Comparison of ENCODE assay signal across 14 cellular contexts in the genomic region with DNA sequence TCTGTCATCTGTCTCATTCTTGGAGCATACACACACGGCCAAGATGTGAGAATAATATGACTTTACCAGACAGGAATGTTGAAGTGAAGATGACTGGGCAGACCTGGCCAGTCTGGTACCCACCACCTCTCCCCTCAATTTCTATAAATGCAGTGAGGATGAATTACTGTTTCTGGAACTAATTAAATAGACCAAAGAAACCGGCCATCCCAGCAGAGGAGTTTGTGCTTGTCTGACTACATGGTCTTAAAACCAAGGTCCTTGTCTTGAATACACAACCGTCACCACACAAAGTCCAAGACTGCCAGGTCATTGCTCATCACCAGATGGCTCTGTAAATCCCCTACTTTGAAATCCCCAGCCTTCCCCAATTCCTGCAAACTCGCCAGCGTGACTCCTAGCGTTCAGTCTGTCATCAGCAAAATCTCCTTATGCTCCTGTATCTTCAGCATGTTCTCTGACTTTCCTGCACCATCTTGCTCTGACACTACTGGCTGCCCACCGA.
DNase-seq lines count a peak whose midpoint lies in the region; ATAC-seq and TF ChIP-seq lines count a peak whose summit lies in the region.
"Had no signal": no experiment of that assay in that cellular context is flagged by ENCODE, and none has a peak within 500 bp of the region (broad histone marks: within the 10 kb centered on the region; RNA-seq: fewer than 3 reads in every experiment).

No MANE protein-coding gene starts in this region.

- no peaks in the 10 kb centered on the region for H3K9me3 ChIP-seq in muscle layer of colon (ENCODE audit: low read length)
- H3K9me3 ChIP-seq: SJCRH30, thyroid gland had no signal

- peak; percentile 64 for DNase-seq in AG20443 (ENCODE audit: low spot score)
- peak; percentile 3 for DNase-seq in NCI-H2227 (lab: John Stamatoyannopoulos, UW; ENCODE audit: unreplicated experiment)
- peak; percentile 74 for DNase-seq in brain microvascular endothelial cell
- DNase-seq in activated effector memory CD4-positive, alpha-beta T cell treated with Interleukin-2 at 50 U/mL for 16 hours: no peak
- DNase-seq in ecto neural progenitor cell (ENCODE audit: low spot score): no peak
- DNase-seq in sciatic nerve (ENCODE audit: low spot score): no peak
- DNase-seq: activated CD4-positive, alpha-beta T cell treated with anti-CD3 and anti-CD28 coated beads, Interleukin-2, amount 10 ng/mL, durations not matched to agents 24 days and 14 days; activated naive CD4-positive, alpha-beta T cell treated with anti-CD3 and anti-CD28 coated beads, Interleukin-2, amount 50 U/mL, for 16 hours; CD4-positive, CD25-positive, alpha-beta regulatory T cell; islet precursor cell; SJCRH30; thyroid gland had no signal

- in situ Hi-C loops in brain microvascular endothelial cell (cut with HindIII; ENCODE audit: low pct_ligation_motif_present, low sequenced_read_pairs): no loop called here

- H3K4me1 ChIP-seq in muscle layer of colon (ENCODE audit: insufficient read depth, low read length): peaks cover 28% of the 10 kb centered on the region
- H3K4me1 ChIP-seq: thyroid gland had no signal

- H3K9ac ChIP-seq in muscle layer of colon (ENCODE audit: low read length): no peak overlapping the region

- peak overlapping the region; percentile 95 for H3K27ac ChIP-seq in brain microvascular endothelial cell
- peak overlapping the region; percentile 79 for H3K27ac ChIP-seq in muscle layer of colon (ENCODE audit: low read depth, low read length)
- H3K27ac ChIP-seq: SJCRH30, thyroid gland had no signal

- H3K36me3 ChIP-seq in brain microvascular endothelial cell (replicated peaks) (no peaks in the 10 kb centered on the region), muscle layer of colon (ENCODE audit: insufficient read depth, low read length) (no peaks in the 10 kb centered on the region)
- H3K36me3 ChIP-seq: SJCRH30, thyroid gland had no signal

- ATAC-seq in sciatic nerve (no peak), GM21528 (IDR thresholded peaks at IDR 0.05; ENCODE audit: low FRiP score, unreplicated experiment) (no peak)

- H3K27me3 ChIP-seq in brain microvascular endothelial cell (replicated peaks) (no peaks in the 10 kb centered on the region), muscle layer of colon (ENCODE audit: control insufficient read depth in 1 of 2, insufficient read depth in 2 of 2, low read length in 2 of 2) (no peaks in the 10 kb centered on the region)
- H3K27me3 ChIP-seq: SJCRH30, thyroid gland had no signal

- TF ChIP-seq CTCF in brain microvascular endothelial cell (IDR thresholded peaks at IDR 0.05; ENCODE audit: low read depth, low read length, missing control alignments): peak; percentile 36

- intact Hi-C loops in sciatic nerve (cut with DNase I): no loop called here

- no peak overlapping the region for H3K4me3 ChIP-seq in brain microvascular endothelial cell (ENCODE audit: low read depth, low read length)
- no peak overlapping the region for H3K4me3 ChIP-seq in muscle layer of colon (ENCODE audit: low read depth in 1 of 2, low read length in 2 of 2)
- H3K4me3 ChIP-seq: SJCRH30, thyroid gland had no signal

Comparison
In these comparisons a context has a peak if more than half of its experiments do, and no peak if none do; other contexts are left out.
1. DNase-seq: peak in AG20443 (single experiment), NCI-H2227 (single experiment) and brain microvascular endothelial cell (single experiment); none in activated effector memory CD4-positive, alpha-beta T cell treated with Interleukin-2 at 50 U/mL for 16 hours (single experiment), ecto neural progenitor cell (single experiment) and sciatic nerve (single experiment).